In genomic region chr11:64803846-64804345, GRCh38 we compare ENCODE assay signal across 8 cellular contexts. TPM values are rescaled to one million over a fixed set of nuclear protein-coding genes. Genes with fewer than 3 reads are reported as not detected.
DNase-seq lines count a peak whose midpoint lies in the region; ATAC-seq and TF ChIP-seq lines count a peak whose summit lies in the region.

No MANE protein-coding gene starts in this region.

- no peak for TF ChIP-seq POLR2A in esophagus muscularis mucosa (IDR thresholded peaks at IDR 0.05; ENCODE audit: low read depth)

- H3K27ac Mint-ChIP-seq in Caco-2 (ENCODE audit: unreplicated experiment) = peak overlapping the region; percentile 76

- no peak for TF ChIP-seq EP300 in esophagus muscularis mucosa (IDR thresholded peaks at IDR 0.05)

- H3K4me1 Mint-ChIP-seq in Caco-2 (ENCODE audit: low read depth, unreplicated experiment) = peaks cover 9% of the 10 kb centered on the region

- H3K36me3 Mint-ChIP-seq in Caco-2 (ENCODE audit: insufficient read depth, unreplicated experiment) = peaks cover 16% of the 10 kb centered on the region

- BruUV-seq in Caco-2 (replicated peaks; lab: Mats Ljungman, UMichigan) = TSS peak; percentile 85
- BruUV-seq in Panc1 (replicated peaks; lab: Mats Ljungman, UMichigan) = TSS peak; percentile 94

- H3K9me3 ChIP-seq in Caco-2 (no peaks in the 10 kb centered on the region), Panc1 (ENCODE audit: control insufficient read depth, insufficient read depth, low read depth, low read length) (no peaks in the 10 kb centered on the region), esophagus muscularis mucosa (no peaks in the 10 kb centered on the region), neutrophil (no peaks in the 10 kb centered on the region)

- in situ Hi-C loops in Panc1 (cut with HindIII; ENCODE audit: low pct_unique_long_range_greater_than_20kb, low sequenced_read_pairs) = no loop called here

- peak overlapping the region; percentile 87 for H3K4me3 Mint-ChIP-seq in Caco-2 (ENCODE audit: unreplicated experiment)

- POLR2A ChIA-PET in Caco-2 (lab: Charles Lee) = interaction anchor here (0.6 to 1.9 kb wide), 3 partner anchors 25 to 694 kb away, joined by 3 to 18 read pairs (median 3); partner anchors contain the start of genes CDC42BPG and SF1
- POLR2A ChIA-PET in Panc1 (lab: Charles Lee) = interaction anchor here (0.8 kb wide), 1 partner anchor 31 kb away, joined by 3 read pairs; no protein-coding TSS in a partner anchor

- TF ChIP-seq CTCF in Caco-2 (IDR thresholded peaks at IDR 0.05; ENCODE audit: insufficient read depth in 1 of 2, low read depth in 1 of 2, low read length in 1 of 2, severe bottlenecking in 1 of 2, unreplicated experiment in 1 of 2) = no peak
- TF ChIP-seq CTCF in Panc1 (IDR thresholded peaks at IDR 0.05) = no peak
- TF ChIP-seq CTCF in esophagus muscularis mucosa (IDR thresholded peaks at IDR 0.05) = no peak
- no peak for TF ChIP-seq CTCF in neutrophil (IDR thresholded peaks at IDR 0.05)

- H3K36me3 ChIP-seq in Caco-2 (ENCODE audit: control insufficient read depth, insufficient read depth, low read length) (peaks cover 2% of the 10 kb centered on the region; the same call in 1 of the 2 replicates), Panc1 (ENCODE audit: control insufficient read depth, insufficient read depth, low read length) (no peaks in the 10 kb centered on the region; the same call in 1 of the 2 replicates), esophagus muscularis mucosa (peaks cover 12 to 59% (median 48%) of the 10 kb centered on the region in 4 donors), neutrophil (peaks cover 25% of the 10 kb centered on the region)

- no peaks in the 10 kb centered on the region for H3K27me3 Mint-ChIP-seq in Caco-2 (ENCODE audit: insufficient read depth, unreplicated experiment)

- no peaks in the 10 kb centered on the region for H3K9me3 Mint-ChIP-seq in Caco-2 (ENCODE audit: unreplicated experiment)

- H3K4me3 ChIP-seq in Caco-2 (ENCODE audit: low read depth, low read length) (peak overlapping the region; percentile 59), Panc1 (ENCODE audit: low read depth in 2 of 2, low read length in 2 of 2) (peak overlapping the region; percentile 75 to 86), esophagus muscularis mucosa (peak overlapping the region; percentile 73 to 84 (median 78)), neutrophil (ENCODE audit: low read depth in 1 of 2, low read length in 1 of 2) (peak overlapping the region; percentile 80 to 91)

- CTCF ChIA-PET in Caco-2 (lab: Charles Lee) = interaction anchor here (0.5 to 1.0 kb wide), 4 partner anchors 15 to 1010 kb away, joined by 3 to 8 read pairs (median 4); partner anchors contain the start of genes CDC42BPG and SF1
- CTCF ChIA-PET in Panc1 (lab: Charles Lee) = interaction anchor here (0.7 kb wide), 1 partner anchor 74 kb away, joined by 5 read pairs; the partner anchor contains the start of gene EHD1

- ATAC-seq in Panc1 (peak; percentile 59), HG02970 (IDR thresholded peaks at IDR 0.05; ENCODE audit: low FRiP score, unreplicated experiment) (no peak)

- DNase-seq in Caco-2 (no peak), Panc1 (ENCODE audit: low read depth, low spot score) (no peak), esophagus muscularis mucosa (ENCODE audit: extremely low spot score) (no peak), NCI-H2171 (lab: John Stamatoyannopoulos, UW) (no peak), posterior cingulate gyrus (no peak), RPMI8226 (no peak)

- H3K27ac ChIP-seq in Panc1 (ENCODE audit: low read length) (peak overlapping the region; percentile 74), esophagus muscularis mucosa (replicated peaks in 1 of 4) (peak overlapping the region; percentile 85 to 93 (median 88)), neutrophil (peak overlapping the region; percentile 88)

- H3K27me3 ChIP-seq in Caco-2 (replicated peaks; ENCODE audit: control insufficient read depth, insufficient read depth, low read length) (no peaks in the 10 kb centered on the region), Panc1 (ENCODE audit: control insufficient read depth, insufficient read depth, low read length) (no peaks in the 10 kb centered on the region), esophagus muscularis mucosa (no peaks in the 10 kb centered on the region), neutrophil (no peaks in the 10 kb centered on the region)

- H3K4me1 ChIP-seq in Caco-2 (peaks cover 16% of the 10 kb centered on the region), Panc1 (ENCODE audit: control insufficient read depth, insufficient read depth, low read length) (peaks cover 18% of the 10 kb centered on the region), esophagus muscularis mucosa (peaks cover 20 to 48% (median 40%) of the 10 kb centered on the region in 4 donors), neutrophil (ENCODE audit: control insufficient read depth in 1 of 2, insufficient read depth in 1 of 2, low read depth in 1 of 2, low read length in 1 of 2) (peaks cover 35 to 37% of the 10 kb centered on the region in 2 experiments)

- intact Hi-C loops in Caco-2 (cut with micrococcal nuclease; ENCODE audit: unreplicated experiment) = loop anchor here (2.0 to 5.0 kb wide), 3 partner anchors 25 to 88 kb away; partner anchors contain the start of genes CDC42BPG and SF1
- intact Hi-C loops in Panc1 (cut with micrococcal nuclease; ENCODE audit: unreplicated experiment) = no loop called here
- intact Hi-C loops in esophagus muscularis mucosa (cut with DNase I) = loop anchor here (2.0 kb wide), 1 partner anchor 59 kb away; the partner anchor contains the start of gene RASGRP2
- intact Hi-C loops in posterior cingulate gyrus (cut with DNase I) = no loop called here

- WGBS in esophagus muscularis mucosa = 43% methylated on average over 12 of the region's 15 CpGs

RNA-seq across cellular contexts. Expression of gene MAP4K2, which starts 0.9 kb away (rescaled TPM):
- 16.8 and 21.4 TPM in 2 replicates for total RNA-seq in Caco-2 (2022)
- total RNA-seq in Panc1 (2021; ENCODE audit: unreplicated experiment) = 46.4 TPM
- 57.8 TPM for polyA plus RNA-seq in Panc1 (2012; ENCODE audit: insufficient read length)
- 10 to 100 TPM; 11.1 to 25.0 (median 17.1) TPM for total RNA-seq in esophagus muscularis mucosa

RNA-seq across cellular contexts. Expression of gene MEN1, which starts 6.5 kb away (rescaled TPM):
- total RNA-seq in Caco-2 (2022) (32.7 and 36.8 TPM in 2 replicates), Panc1 (2021; ENCODE audit: unreplicated experiment) (54.5 TPM), esophagus muscularis mucosa (10 to 100 TPM; 10.4 to 18.7 (median 11.5) TPM)
- polyA plus RNA-seq in Panc1 (2012; ENCODE audit: insufficient read length) = 84.8 TPM

RNA-seq across cellular contexts. Expression of gene SF1, which starts 25.6 kb away (rescaled TPM):
- total RNA-seq in Caco-2 (2022) (359 and 386 TPM in 2 replicates), Panc1 (2021; ENCODE audit: unreplicated experiment) (360 TPM), esophagus muscularis mucosa (100 to 1,000 TPM; 199 to 285 (median 234) TPM)
- 296 TPM for polyA plus RNA-seq in Panc1 (2012; ENCODE audit: insufficient read length)

RNA-seq across cellular contexts. Expression of gene CDC42BPG, which starts 40.6 kb away (rescaled TPM):
- total RNA-seq in Caco-2 (2022) = 29.1 and 36.0 TPM in 2 replicates
- 4.1 TPM for total RNA-seq in Panc1 (2021; ENCODE audit: unreplicated experiment)
- polyA plus RNA-seq in Panc1 (2012; ENCODE audit: insufficient read length) = 3.1 TPM
- total RNA-seq in esophagus muscularis mucosa = under 1 TPM in 3 of 4 donors, not detected in 1; 0.33 to 0.46 (median 0.39) TPM

RNA-seq across cellular contexts. Expression of gene PYGM, which starts 44.1 kb away (rescaled TPM):
- total RNA-seq in Caco-2 (2022) = 0.51 and 1.4 TPM in 2 replicates
- 0.39 TPM for total RNA-seq in Panc1 (2021; ENCODE audit: unreplicated experiment)
- polyA plus RNA-seq in Panc1 (2012; ENCODE audit: insufficient read length) = 0.34 TPM
- 10 to 100 TPM; 18.4 to 57.2 (median 26.3) TPM for total RNA-seq in esophagus muscularis mucosa

Comparison
In these comparisons a context has a peak if more than half of its experiments do, and no peak if none do; other contexts are left out.
1. intact Hi-C loops: an anchor here in Caco-2 (2.0 to 5.0 kb wide) and esophagus muscularis mucosa (2.0 kb wide); none called in Panc1 and posterior cingulate gyrus.